8 cellular contexts compared by ENCODE assay signal in the genomic region with DNA sequence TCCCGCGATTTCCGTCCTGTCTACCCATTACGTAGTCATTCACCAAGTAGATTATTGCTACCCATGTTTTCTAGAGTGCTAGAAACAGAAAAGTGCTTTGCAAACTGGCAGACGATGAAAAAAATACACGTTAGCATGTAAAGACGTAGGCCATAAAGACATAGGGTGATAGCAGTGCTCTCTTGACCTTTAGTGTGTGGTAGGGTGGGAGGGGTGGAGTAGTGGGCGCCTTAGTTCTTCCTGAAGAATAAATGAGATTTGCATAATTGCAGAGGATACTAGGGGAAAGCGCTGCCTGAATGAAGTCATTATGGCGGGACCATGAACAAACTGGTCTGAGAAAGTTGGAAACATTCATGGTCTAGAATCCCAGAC. TPM values are rescaled to one million over a fixed set of nuclear protein-coding genes. Genes with fewer than 3 reads are reported as not detected.
DNase-seq lines count a peak whose midpoint lies in the region; ATAC-seq lines count a peak whose summit lies in the region.

No MANE protein-coding gene starts in this region.

- intact Hi-C loops in activated CD4-positive, alpha-beta T cell treated with anti-CD3 and anti-CD28 coated beads for 36 hours (cut with DNase I, micrococcal nuclease): loop anchor here in 1 of 2 experiments (2.0 to 5.0 kb wide), 2 partner anchors 35 to 42 kb away; partner anchors contain the start of genes ZNF239 and ZNF32
- intact Hi-C loops in activated T-helper 2 cell treated with anti-CD3 and anti-CD28 coated beads, Interferon-gamma antibody, Interleukin-2, Interleukin-4, amounts not matched to agents 10 μg/mL and 5 μg/mL and 100 μg/mL, durations not matched to agents 14 hours and 24 hours and 36 hours (cut with micrococcal nuclease): loop anchor here (2.0 kb wide), 1 partner anchor 42 kb away; the partner anchor contains the start of gene ZNF32

- H3K9me3 Mint-ChIP-seq in activated CD4-positive, alpha-beta T cell treated with anti-CD3 and anti-CD28 coated beads for 36 hours (ENCODE audit: low read depth): no peaks in the 10 kb centered on the region
- H3K9me3 Mint-ChIP-seq in activated T-helper 2 cell treated with anti-CD3 and anti-CD28 coated beads, Interferon-gamma antibody, Interleukin-2, Interleukin-4, amounts not matched to agents 10 μg/mL and 5 μg/mL and 100 μg/mL, durations not matched to agents 14 hours and 24 hours and 36 hours: peaks cover 29% of the 10 kb centered on the region
- peaks cover 0 to 2% (median 0%) of the 10 kb centered on the region in 6 donors for H3K9me3 Mint-ChIP-seq in immature natural killer cell

- H3K9ac ChIP-seq in subcutaneous abdominal adipose tissue (ENCODE audit: low read length in 5 of 5): peak overlapping the region in 4 of 5 donors; percentile 53 to 88 (median 82)

- no peak for DNase-seq in activated CD4-positive, alpha-beta T cell treated with anti-CD3 and anti-CD28 coated beads for 36 hours
- DNase-seq in activated CD4-positive, alpha-beta T cell treated with anti-CD3 and anti-CD28 coated beads for 1 hour: no peak
- no peak for DNase-seq in activated T-helper 2 cell treated with anti-CD3 and anti-CD28 coated beads, Interferon-gamma antibody, Interleukin-2, Interleukin-4, amounts not matched to agents 10 μg/mL and 5 μg/mL and 100 μg/mL, durations not matched to agents 14 hours and 24 hours and 36 hours (ENCODE audit: low spot score)
- DNase-seq in immature natural killer cell (no peak), substantia nigra (lab: John Stamatoyannopoulos, UW) (no peak), NCI-H1092 (lab: John Stamatoyannopoulos, UW) (no peak)

- no peaks in the 10 kb centered on the region for H3K9me3 ChIP-seq in subcutaneous abdominal adipose tissue (ENCODE audit: control insufficient read depth in 5 of 5, low read length in 5 of 5)

- H3K27ac ChIP-seq in subcutaneous abdominal adipose tissue (ENCODE audit: low read depth, low read length) (no peak overlapping the region), substantia nigra (ENCODE audit: low read depth, low read length, poor library complexity, severe bottlenecking) (no peak overlapping the region)

- peak overlapping the region; percentile 82 for H3K27ac Mint-ChIP-seq in activated CD4-positive, alpha-beta T cell treated with anti-CD3 and anti-CD28 coated beads for 36 hours
- peak overlapping the region; percentile 67 for H3K27ac Mint-ChIP-seq in activated T-helper 2 cell treated with anti-CD3 and anti-CD28 coated beads, Interferon-gamma antibody, Interleukin-2, Interleukin-4, amounts not matched to agents 10 μg/mL and 5 μg/mL and 100 μg/mL, durations not matched to agents 14 hours and 24 hours and 36 hours
- peak overlapping the region; percentile 57 to 76 (median 66) for H3K27ac Mint-ChIP-seq in immature natural killer cell

- peaks cover 0 to 20% (median 5%) of the 10 kb centered on the region in 5 donors for H3K36me3 ChIP-seq in subcutaneous abdominal adipose tissue (ENCODE audit: control insufficient read depth in 5 of 5, insufficient read depth in 5 of 5, low read length in 5 of 5)

- no peak for ATAC-seq in activated CD4-positive, alpha-beta T cell treated with anti-CD3 and anti-CD28 coated beads for 36 hours
- no peak for ATAC-seq in esophagus mucosa

- H3K36me3 Mint-ChIP-seq in activated CD4-positive, alpha-beta T cell treated with anti-CD3 and anti-CD28 coated beads for 36 hours (ENCODE audit: low read depth): peaks cover 46% of the 10 kb centered on the region
- peaks cover 52% of the 10 kb centered on the region for H3K36me3 Mint-ChIP-seq in activated T-helper 2 cell treated with anti-CD3 and anti-CD28 coated beads, Interferon-gamma antibody, Interleukin-2, Interleukin-4, amounts not matched to agents 10 μg/mL and 5 μg/mL and 100 μg/mL, durations not matched to agents 14 hours and 24 hours and 36 hours (ENCODE audit: low read depth)
- H3K36me3 Mint-ChIP-seq in immature natural killer cell: peaks cover 14 to 36% (median 34%) of the 10 kb centered on the region in 3 donors

- peak overlapping the region; percentile 79 to 91 (median 81) for H3K4me3 ChIP-seq in subcutaneous abdominal adipose tissue (ENCODE audit: low read depth in 1 of 5, low read length in 5 of 5)

- POLR2A ChIA-PET in activated CD4-positive, alpha-beta T cell treated with anti-CD3 and anti-CD28 coated beads for 36 hours (lab: Charles Lee): no interaction called here

- peak overlapping the region; percentile 81 for H3K4me3 Mint-ChIP-seq in activated CD4-positive, alpha-beta T cell treated with anti-CD3 and anti-CD28 coated beads for 36 hours
- peak overlapping the region; percentile 83 for H3K4me3 Mint-ChIP-seq in activated T-helper 2 cell treated with anti-CD3 and anti-CD28 coated beads, Interferon-gamma antibody, Interleukin-2, Interleukin-4, amounts not matched to agents 10 μg/mL and 5 μg/mL and 100 μg/mL, durations not matched to agents 14 hours and 24 hours and 36 hours (ENCODE audit: low read depth)
- peak overlapping the region; percentile 78 to 87 (median 86) for H3K4me3 Mint-ChIP-seq in immature natural killer cell

- H3K4me1 ChIP-seq in subcutaneous abdominal adipose tissue (ENCODE audit: control insufficient read depth in 5 of 5, insufficient read depth in 5 of 5, low read length in 5 of 5): peaks cover 3 to 13% (median 12%) of the 10 kb centered on the region in 5 donors

- H3K4me1 Mint-ChIP-seq in activated CD4-positive, alpha-beta T cell treated with anti-CD3 and anti-CD28 coated beads for 36 hours: peaks cover 40% of the 10 kb centered on the region
- H3K4me1 Mint-ChIP-seq in activated T-helper 2 cell treated with anti-CD3 and anti-CD28 coated beads, Interferon-gamma antibody, Interleukin-2, Interleukin-4, amounts not matched to agents 10 μg/mL and 5 μg/mL and 100 μg/mL, durations not matched to agents 14 hours and 24 hours and 36 hours (ENCODE audit: low read depth): peaks cover 14% of the 10 kb centered on the region
- H3K4me1 Mint-ChIP-seq in immature natural killer cell: peaks cover 35 to 58% of the 10 kb centered on the region in 2 donors

- H3K27me3 ChIP-seq in subcutaneous abdominal adipose tissue (ENCODE audit: control insufficient read depth in 5 of 5, insufficient read depth in 4 of 5, low read length in 5 of 5): no peaks in the 10 kb centered on the region

- CTCF ChIA-PET in activated CD4-positive, alpha-beta T cell treated with anti-CD3 and anti-CD28 coated beads for 36 hours (lab: Charles Lee): interaction anchor here (1.3 to 1.8 kb wide), 2 partner anchors 12 to 33 kb away, joined by 3 to 7 read pairs; partner anchors contain the start of gene ZNF239

- no peaks in the 10 kb centered on the region for H3K27me3 Mint-ChIP-seq in activated CD4-positive, alpha-beta T cell treated with anti-CD3 and anti-CD28 coated beads for 36 hours
- H3K27me3 Mint-ChIP-seq in activated T-helper 2 cell treated with anti-CD3 and anti-CD28 coated beads, Interferon-gamma antibody, Interleukin-2, Interleukin-4, amounts not matched to agents 10 μg/mL and 5 μg/mL and 100 μg/mL, durations not matched to agents 14 hours and 24 hours and 36 hours (ENCODE audit: low read depth): peaks cover under 1% of the 10 kb centered on the region
- peaks cover 0 to 6% (median 0%) of the 10 kb centered on the region in 3 donors for H3K27me3 Mint-ChIP-seq in immature natural killer cell (ENCODE audit: low read depth in 3 of 3)

RNA-seq across cellular contexts. Expression of gene ZNF485, which starts 0.9 kb away (rescaled TPM):
- 1 to 10 TPM; 6.9 to 7.6 TPM for total RNA-seq in activated CD4-positive, alpha-beta T cell treated with anti-CD3 and anti-CD28 coated beads for 36 hours
- total RNA-seq in activated T-helper 2 cell treated with anti-CD3 and anti-CD28 coated beads, Interferon-gamma antibody, Interleukin-2, Interleukin-4, amounts not matched to agents 10 μg/mL and 5 μg/mL and 100 μg/mL, durations not matched to agents 14 hours and 24 hours and 36 hours: 5.6 and 6.5 TPM in 2 replicates
- 1 to 10 TPM in 2 of 3 donors, not detected in 1; 2.4 to 6.4 TPM for polyA plus RNA-seq in immature natural killer cell
- total RNA-seq in esophagus mucosa: 2.5 TPM

RNA-seq across cellular contexts. Expression of gene ZNF239, which starts 32.8 kb away (rescaled TPM):
- 1 to 10 TPM; 2.4 to 2.7 TPM for total RNA-seq in activated CD4-positive, alpha-beta T cell treated with anti-CD3 and anti-CD28 coated beads for 36 hours
- total RNA-seq in activated T-helper 2 cell treated with anti-CD3 and anti-CD28 coated beads, Interferon-gamma antibody, Interleukin-2, Interleukin-4, amounts not matched to agents 10 μg/mL and 5 μg/mL and 100 μg/mL, durations not matched to agents 14 hours and 24 hours and 36 hours: 0.66 and 0.97 TPM in 2 replicates
- polyA plus RNA-seq in immature natural killer cell: under 1 TPM in 2 of 3 donors, not detected in 1; 0.43 to 0.83 TPM
- total RNA-seq in esophagus mucosa: 0.64 TPM

RNA-seq across cellular contexts. Expression of gene ZNF32, which starts 41.5 kb away (rescaled TPM):
- 10 to 100 TPM; 14.1 to 15.2 TPM for total RNA-seq in activated CD4-positive, alpha-beta T cell treated with anti-CD3 and anti-CD28 coated beads for 36 hours
- total RNA-seq in activated T-helper 2 cell treated with anti-CD3 and anti-CD28 coated beads, Interferon-gamma antibody, Interleukin-2, Interleukin-4, amounts not matched to agents 10 μg/mL and 5 μg/mL and 100 μg/mL, durations not matched to agents 14 hours and 24 hours and 36 hours: 12.1 and 12.9 TPM in 2 replicates
- polyA plus RNA-seq in immature natural killer cell: 100 to 1,000 TPM in 2 of 3 donors, 10 to 100 TPM in 1; 97.4 to 139 (median 111) TPM
- total RNA-seq in esophagus mucosa: 16.8 TPM
